Comparison of ENCODE assay signal across 26 cellular contexts in the genomic region with DNA sequence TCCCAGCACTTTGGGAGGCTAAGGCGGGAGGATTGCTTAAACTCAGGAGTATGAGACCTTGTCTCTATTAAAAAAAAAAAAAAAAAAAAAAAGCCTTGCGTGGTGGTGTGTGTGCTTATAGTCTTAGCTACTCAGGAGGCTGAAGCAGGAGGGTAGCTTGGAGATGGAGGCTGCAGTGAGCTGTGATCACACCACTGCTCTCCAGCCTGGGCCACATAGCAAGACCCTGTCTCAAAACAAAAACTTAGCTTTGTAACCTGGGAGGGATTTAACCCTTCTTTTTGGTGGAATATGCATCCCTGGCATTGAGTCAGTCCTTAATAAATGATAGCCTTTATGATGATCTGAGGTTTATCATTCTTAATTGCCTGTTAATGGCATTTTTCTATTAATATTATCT.
"Had no signal": no experiment of that assay in that cellular context is flagged by ENCODE, and none has a peak within 500 bp of the region (broad histone marks: within the 10 kb centered on the region; RNA-seq: fewer than 3 reads in every experiment).

No MANE protein-coding gene starts in this region.

- H3K9me3 ChIP-seq: esophagus muscularis mucosa, gastroesophageal sphincter, heart left ventricle, neutrophil, suprapubic skin, transverse colon, upper lobe of right lung, uterus had no signal

- H3K9me3 Mint-ChIP-seq: memory B cell; natural killer cell; neural crest cell; stimulated activated naive CD8-positive, alpha-beta T cell treated with anti-CD3 and anti-CD28 coated beads, Interleukin-15, amount 100 ng/mL, for 72 hours had no signal

- H3K27me3 ChIP-seq: esophagus muscularis mucosa, foreskin keratinocyte, gastroesophageal sphincter, heart left ventricle, hepatocyte, neutrophil, suprapubic skin, transverse colon, upper lobe of right lung, uterus had no signal

- H3K4me3 Mint-ChIP-seq: memory B cell; natural killer cell; neural crest cell; stimulated activated naive CD8-positive, alpha-beta T cell treated with anti-CD3 and anti-CD28 coated beads, Interleukin-15, amount 100 ng/mL, for 72 hours had no signal

- ATAC-seq: foreskin keratinocyte; gastroesophageal sphincter; heart left ventricle; natural killer cell; sciatic nerve; stimulated activated naive CD8-positive, alpha-beta T cell treated with anti-CD3 and anti-CD28 coated beads, Interleukin-15, amount 100 ng/mL, for 72 hours; upper lobe of right lung had no signal

- H3K27me3 Mint-ChIP-seq: memory B cell; progenitor cell of endocrine pancreas; stimulated activated naive CD8-positive, alpha-beta T cell treated with anti-CD3 and anti-CD28 coated beads, Interleukin-15, amount 100 ng/mL, for 72 hours had no signal

- H3K4me1 ChIP-seq: foreskin keratinocyte, parathyroid adenoma had no signal

- DNase-seq: effector CD8-positive, alpha-beta T cell; foreskin keratinocyte; heart left ventricle; kidney; natural killer cell; stimulated activated CD4-positive, alpha-beta T cell treated with anti-CD3 and anti-CD28 coated beads, Interleukin-12 subunit alpha, Interleukin-12 subunit beta, amount 100 ng/mL, for 4 hours; stimulated activated CD4-positive, alpha-beta T cell treated with anti-CD3 and anti-CD28 coated beads, Interleukin-1b, Interleukin-23, amount 100 ng/mL, for 48 hours; stimulated activated CD4-positive, alpha-beta T cell treated with anti-CD3 and anti-CD28 coated beads, Interleukin-4, amount 100 ng/mL, for 1 hour; stimulated activated CD8-positive, alpha-beta memory T cell treated with anti-CD3 and anti-CD28 coated beads, Interleukin-4, amount 100 ng/mL, for 48 hours; stimulated activated naive CD4-positive, alpha-beta T cell; stimulated activated naive CD8-positive, alpha-beta T cell treated with anti-CD3 and anti-CD28 coated beads, Interleukin-15, amount 100 ng/mL, for 72 hours; transverse colon; upper lobe of right lung; uterus had no signal

- H3K36me3 ChIP-seq: uterus had no signal

- H3K27ac Mint-ChIP-seq: memory B cell; natural killer cell; progenitor cell of endocrine pancreas; stimulated activated naive CD8-positive, alpha-beta T cell treated with anti-CD3 and anti-CD28 coated beads, Interleukin-15, amount 100 ng/mL, for 72 hours had no signal

- H3K27ac ChIP-seq: esophagus muscularis mucosa, foreskin keratinocyte, gastroesophageal sphincter, heart left ventricle, hepatocyte, neutrophil, parathyroid adenoma, suprapubic skin, transverse colon, upper lobe of right lung, uterus had no signal

- H3K36me3 Mint-ChIP-seq: natural killer cell had no signal

- H3K4me3 ChIP-seq: esophagus muscularis mucosa, gastroesophageal sphincter, heart left ventricle, hepatocyte, lung, smooth muscle cell, suprapubic skin, transverse colon, upper lobe of right lung, uterus had no signal
